Comparison of ENCODE assay signal across 10 cellular contexts in the genomic region with DNA sequence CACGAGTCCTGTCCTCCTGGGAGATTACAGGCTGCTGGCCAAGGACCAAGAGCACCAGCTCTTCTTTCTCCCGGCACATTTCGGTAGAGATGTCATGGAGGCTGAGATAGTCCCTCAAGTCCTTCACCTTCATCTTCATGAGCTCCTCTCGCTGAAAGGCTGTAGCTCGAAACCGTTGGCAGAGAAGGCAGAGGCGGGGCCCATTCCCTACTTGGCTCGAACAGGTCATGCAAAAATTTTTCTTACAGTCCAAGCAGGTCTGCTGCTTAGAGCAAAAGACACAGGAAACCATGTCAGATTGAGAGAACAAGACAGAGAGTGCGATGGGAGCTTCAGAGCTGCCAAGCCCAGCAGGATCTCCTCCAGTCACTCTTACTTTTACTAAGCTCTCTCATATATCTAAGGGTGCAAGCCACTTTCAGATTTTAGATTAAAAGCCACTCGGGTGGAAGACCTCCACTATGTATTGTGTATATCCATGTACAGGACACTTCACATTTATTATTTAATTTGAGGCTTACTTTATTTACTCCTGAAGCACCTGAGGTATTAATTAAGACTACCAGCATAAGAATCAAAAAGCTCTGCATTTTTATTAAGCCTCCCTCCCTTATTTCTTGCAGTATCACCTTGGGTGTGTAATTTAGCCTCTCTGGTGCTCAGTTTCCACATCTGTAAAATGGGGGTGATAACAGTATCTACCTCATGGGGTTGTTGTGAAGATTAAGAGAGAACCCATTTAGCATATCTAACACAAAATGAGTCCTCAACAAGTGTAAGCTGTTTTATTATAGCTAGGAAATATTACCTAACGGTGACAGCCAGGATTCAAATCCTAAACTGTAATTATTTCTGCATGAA. TPM values are rescaled to one million over a fixed set of nuclear protein-coding genes. Genes with fewer than 3 reads are reported as not detected.
A peak's percentile ranks its signal among the peaks of the same experiment; 100 is the strongest.
DNase-seq lines count a peak whose midpoint lies in the region; ATAC-seq and TF ChIP-seq lines count a peak whose summit lies in the region.
"Had no signal": no experiment of that assay in that cellular context is flagged by ENCODE, and none has a peak within 500 bp of the region (broad histone marks: within the 10 kb centered on the region; RNA-seq: fewer than 3 reads in every experiment).

No MANE protein-coding gene starts in this region.

- 83 to 88% (median 85%) methylated on average over 11 of the region's 11 CpGs for whole genome bisulfite sequencing in heart left ventricle, 4 donors
- WGBS in right cardiac atrium = 87% methylated on average over 11 of the region's 11 CpGs

- TF ChIP-seq POLR2A in heart left ventricle (IDR thresholded peaks at IDR 0.05) (no peak), breast epithelium (IDR thresholded peaks at IDR 0.05) (no peak), uterus (IDR thresholded peaks at IDR 0.05) (no peak)

- peaks cover 0 to 57% (median 33%) of the 10 kb centered on the region in 9 donors for H3K36me3 ChIP-seq in heart left ventricle
- H3K36me3 ChIP-seq in breast epithelium = no peaks in the 10 kb centered on the region
- peaks cover 26 to 27% of the 10 kb centered on the region in 2 donors for H3K36me3 ChIP-seq in muscle layer of duodenum (ENCODE audit: control insufficient read depth in 1 of 2, insufficient read depth in 2 of 2, low read length in 2 of 2)
- no peaks in the 10 kb centered on the region for H3K36me3 ChIP-seq in uterus

- H3K27me3 ChIP-seq in heart left ventricle (no peaks in the 10 kb centered on the region), right cardiac atrium (ENCODE audit: control insufficient read depth, insufficient read depth) (no peaks in the 10 kb centered on the region), breast epithelium (no peaks in the 10 kb centered on the region), muscle layer of duodenum (ENCODE audit: low read depth, low read length) (no peaks in the 10 kb centered on the region), uterus (no peaks in the 10 kb centered on the region)

- H3K4me1 ChIP-seq in heart left ventricle (peaks cover 0 to 32% (median 14%) of the 10 kb centered on the region in 12 donors), right cardiac atrium (ENCODE audit: control insufficient read depth, insufficient read depth, low read length) (peaks cover 11% of the 10 kb centered on the region), breast epithelium (no peaks in the 10 kb centered on the region), muscle layer of duodenum (ENCODE audit: control insufficient read depth in 1 of 2, insufficient read depth in 2 of 2, low read length in 2 of 2) (no peaks in the 10 kb centered on the region), uterus (no peaks in the 10 kb centered on the region)

- DNase-seq in heart left ventricle (no peak), right cardiac atrium (no peak), breast epithelium (ENCODE audit: low spot score in 2 of 2) (no peak), uterus (no peak), A172 (ENCODE audit: low spot score) (no peak), posterior cingulate gyrus (no peak), SKM-1 (lab: John Stamatoyannopoulos, UW; ENCODE audit: unreplicated experiment) (no peak)
- DNase-seq: foreskin melanocyte, NCI-H187 had no signal

- H3K27ac ChIP-seq in heart left ventricle (peak overlapping the region; percentile 54 to 88 (median 77)), right cardiac atrium (ENCODE audit: low read length) (no peak overlapping the region), breast epithelium (peak overlapping the region; percentile 43 to 90), muscle layer of duodenum (ENCODE audit: low read length) (peak overlapping the region; percentile 87), uterus (peak overlapping the region; percentile 12 to 50)

- H3K9me3 ChIP-seq in heart left ventricle = no peaks in the 10 kb centered on the region
- H3K9me3 ChIP-seq in right cardiac atrium (ENCODE audit: control insufficient read depth, low read length) = no peaks in the 10 kb centered on the region
- no peaks in the 10 kb centered on the region for H3K9me3 ChIP-seq in breast epithelium
- no peaks in the 10 kb centered on the region for H3K9me3 ChIP-seq in muscle layer of duodenum (ENCODE audit: control insufficient read depth in 1 of 2, low read length in 2 of 2)
- no peaks in the 10 kb centered on the region for H3K9me3 ChIP-seq in uterus

- intact Hi-C loops in heart left ventricle (cut with DNase I) (loop anchor here in 3 of 10 donors (2.0 to 5.0 kb wide), 3 partner anchors 41 to 67 kb away; partner anchors contain the start of genes RFFL (in 2 of the 3) and LIG3 (in 1 of the 3)), right cardiac atrium (cut with DNase I) (no loop called here), breast epithelium (cut with DNase I; ENCODE audit: low total_unique reads) (no loop called here), uterus (cut with DNase I; ENCODE audit: low total_unique reads) (no loop called here), posterior cingulate gyrus (cut with DNase I) (no loop called here)

- ATAC-seq in heart left ventricle (no peak), right cardiac atrium (no peak)

- TF ChIP-seq CTCF in heart left ventricle (IDR thresholded peaks at IDR 0.05) (no peak), breast epithelium (IDR thresholded peaks at IDR 0.05) (no peak), uterus (IDR thresholded peaks at IDR 0.05) (no peak)

- no peak overlapping the region for H3K4me3 ChIP-seq in heart left ventricle
- no peak overlapping the region for H3K4me3 ChIP-seq in right cardiac atrium (ENCODE audit: low read length)
- H3K4me3 ChIP-seq in breast epithelium = no peak overlapping the region
- H3K4me3 ChIP-seq in muscle layer of duodenum (ENCODE audit: low read depth in 1 of 2, low read length in 2 of 2) = no peak overlapping the region
- H3K4me3 ChIP-seq in uterus = no peak overlapping the region

RNA-seq across cellular contexts. Expression of gene LIG3, which starts 41.4 kb away (rescaled TPM):
- total RNA-seq in heart left ventricle = 10 to 100 TPM; 17.1 to 27.0 (median 21.1) TPM
- polyA plus RNA-seq in heart left ventricle = 10 to 100 TPM in 1 of 2 donors, 1 to 10 TPM in 1; 4.0 to 15.4 TPM
- total RNA-seq in right cardiac atrium = 10 to 100 TPM; 17.5 to 24.1 (median 18.2) TPM
- polyA plus RNA-seq in right cardiac atrium = 7.0 TPM
- 100 to 1,000 TPM in 1 of 3 donors, 10 to 100 TPM in 2; 13.8 to 159 (median 54.0) TPM for total RNA-seq in breast epithelium
- 100 to 1,000 TPM in 1 of 4 donors, 10 to 100 TPM in 3; 11.5 to 108 (median 57.0) TPM for total RNA-seq in uterus
- total RNA-seq in A172 (2014; rRNA removed; shearing (Covaris generic)) = 41.5 and 52.0 TPM in 2 replicates

RNA-seq across cellular contexts. Expression of gene RFFL, which starts 41.8 kb away (rescaled TPM):
- total RNA-seq in heart left ventricle (10 to 100 TPM; 10.1 to 21.6 (median 13.5) TPM), right cardiac atrium (10 to 100 TPM; 17.2 to 20.0 (median 18.4) TPM), breast epithelium (10 to 100 TPM; 13.8 to 27.5 (median 19.4) TPM), uterus (10 to 100 TPM; 11.5 to 38.5 (median 14.6) TPM)
- polyA plus RNA-seq in heart left ventricle (1 to 10 TPM; 2.6 to 7.1 TPM), right cardiac atrium (5.7 TPM)
- total RNA-seq in A172 (2014; rRNA removed; shearing (Covaris generic)) = 12.5 and 12.8 TPM in 2 replicates
